Comparison of ENCODE assay signal across 12 cellular contexts in the genomic region with DNA sequence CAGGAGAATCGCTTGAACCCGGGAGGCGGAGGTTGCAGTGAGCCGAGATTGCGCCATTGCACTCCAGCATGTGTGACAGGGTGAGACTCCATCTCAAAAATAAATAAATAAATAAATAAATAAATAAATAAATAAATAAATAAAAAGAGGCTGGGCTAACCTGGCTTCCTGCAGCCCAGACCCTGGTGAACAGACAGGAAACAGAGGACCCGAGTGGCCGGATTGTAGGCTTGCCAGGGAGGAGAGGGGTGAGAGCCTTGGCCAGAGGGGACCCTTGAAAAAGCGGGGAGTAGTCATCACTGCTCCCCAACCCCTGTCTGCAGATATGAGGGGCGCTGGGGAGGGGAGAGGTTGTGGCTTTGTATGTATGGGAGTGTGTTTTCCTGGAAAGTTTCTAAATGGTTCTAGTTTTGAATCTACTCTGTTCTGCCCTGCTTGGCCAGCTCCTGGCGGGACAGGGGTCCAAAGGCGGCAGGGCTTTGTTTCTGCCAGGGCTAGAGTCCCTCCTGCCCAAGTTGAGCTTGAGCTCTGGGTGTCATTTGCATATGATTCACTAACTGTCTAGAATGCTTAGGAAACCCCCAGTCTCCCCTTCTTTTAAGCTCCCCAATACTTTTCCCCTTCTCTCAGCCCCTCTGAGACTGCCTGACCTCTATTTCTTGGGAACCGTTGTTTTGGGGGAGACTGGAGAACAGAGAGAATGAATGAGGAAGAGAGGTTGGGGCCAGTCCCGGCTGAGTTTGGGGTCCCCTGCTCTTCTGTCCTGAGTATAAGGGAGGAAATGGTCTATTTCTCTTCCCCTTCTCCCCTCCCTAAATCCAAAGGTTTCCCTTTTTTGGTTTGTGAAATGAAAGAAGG. TPM values are rescaled to one million over a fixed set of nuclear protein-coding genes. Genes with fewer than 3 reads are reported as not detected.
DNase-seq lines count a peak whose midpoint lies in the region; ATAC-seq and TF ChIP-seq lines count a peak whose summit lies in the region.
"Had no signal": no experiment of that assay in that cellular context is flagged by ENCODE, and none has a peak within 500 bp of the region (broad histone marks: within the 10 kb centered on the region; RNA-seq: fewer than 3 reads in every experiment).

No MANE protein-coding gene starts in this region.

- H2BK120ac ChIP-seq in mesenchymal stem cell (ENCODE audit: low read depth, low read length), result no peak overlapping the region

- ATAC-seq in heart left ventricle (no peak), HG03457 (IDR thresholded peaks at IDR 0.05; ENCODE audit: unreplicated experiment) (no peak), GM19455 (IDR thresholded peaks at IDR 0.05; ENCODE audit: unreplicated experiment) (no peak)
- ATAC-seq in activated naive CD4-positive, alpha-beta T cell treated with anti-CD3 and anti-CD28 coated beads, Interleukin-2, amount 50 U/mL, for 72 hours, result peak; percentile 23 to 28

- DNase-seq in heart left ventricle, result peak in 3 of 5 donors; percentile 13 to 41 (median 18)
- no peak for DNase-seq in cardiac septum (ENCODE audit: low spot score)
- DNase-seq in activated naive CD4-positive, alpha-beta T cell treated with anti-CD3 and anti-CD28 coated beads, Interleukin-2, amount 50 U/mL, for 72 hours (ENCODE audit: low spot score in 2 of 2), result peak in 1 of 2 donors; percentile 63
- DNase-seq in mesenchymal stem cell, result no peak
- DNase-seq in vagina (ENCODE audit: extremely low spot score in 2 of 2), result no peak
- no peak for DNase-seq in A673 (ENCODE audit: low spot score)
- DNase-seq: amniotic stem cell had no signal

- H3K23ac ChIP-seq in mesenchymal stem cell (ENCODE audit: low read length in 2 of 2), result no peak overlapping the region

- CTCF ChIA-PET in A673 (lab: Charles Lee), result no interaction called here

- peak overlapping the region; percentile 44 to 99 (median 94) for H3K27ac ChIP-seq in heart left ventricle
- H3K27ac ChIP-seq in mesenchymal stem cell (ENCODE audit: low read length, poor library complexity, severe bottlenecking), result no peak overlapping the region
- peak overlapping the region; percentile 96 for H3K27ac ChIP-seq in vagina
- H3K27ac ChIP-seq in A673 (ENCODE audit: low read depth, low read length, poor library complexity, severe bottlenecking), result no peak overlapping the region
- H3K27ac ChIP-seq: hepatocyte had no signal

- H3K4ac ChIP-seq in mesenchymal stem cell (ENCODE audit: low read depth in 1 of 2, low read length in 2 of 2), result no peak overlapping the region

- no peak overlapping the region for H2BK5ac ChIP-seq in mesenchymal stem cell (ENCODE audit: low read depth, low read length, poor library complexity, severe bottlenecking)

- H3K4me2 ChIP-seq in mesenchymal stem cell (ENCODE audit: low read length, poor library complexity, severe bottlenecking), result no peak overlapping the region

- no peak overlapping the region for H2AK5ac ChIP-seq in mesenchymal stem cell (ENCODE audit: low read length, severe bottlenecking)

- H3K14ac ChIP-seq in mesenchymal stem cell (ENCODE audit: low read length in 2 of 2), result no peak overlapping the region

- H3K27ac Mint-ChIP-seq in activated naive CD4-positive, alpha-beta T cell treated with anti-CD3 and anti-CD28 coated beads, Interleukin-2, amount 50 U/mL, for 72 hours, result peak overlapping the region; percentile 99 to 100

- H3K4me3 ChIP-seq in heart left ventricle, result peak overlapping the region in 1 of 12 donors; percentile 29
- peak overlapping the region in 1 of 2 experiments; percentile 65 for H3K4me3 ChIP-seq in mesenchymal stem cell (ENCODE audit: insufficient read depth in 1 of 2, low read depth in 1 of 2, low read length in 2 of 2)
- no peak overlapping the region for H3K4me3 ChIP-seq in vagina
- no peak overlapping the region for H3K4me3 ChIP-seq in A673 (ENCODE audit: low read depth, low read length, poor library complexity, severe bottlenecking)
- H3K4me3 ChIP-seq: hepatocyte, prostate gland had no signal

- H4K91ac ChIP-seq in mesenchymal stem cell (ENCODE audit: low read length), result no peak overlapping the region

- H3K9me3 Mint-ChIP-seq in activated naive CD4-positive, alpha-beta T cell treated with anti-CD3 and anti-CD28 coated beads, Interleukin-2, amount 50 U/mL, for 72 hours, result no peaks in the 10 kb centered on the region

- peak overlapping the region; percentile 40 for H4K8ac ChIP-seq in mesenchymal stem cell (ENCODE audit: low read length)

- 81 to 85% (median 82%) methylated on average over 13 of the region's 13 CpGs for WGBS in heart left ventricle, 4 donors
- 84% methylated on average over 6 of the region's 13 CpGs for WGBS in mesenchymal stem cell

- H3K9me3 ChIP-seq in heart left ventricle, result no peaks in the 10 kb centered on the region
- H3K9me3 ChIP-seq in mesenchymal stem cell (ENCODE audit: control insufficient read depth, low read length), result no peaks in the 10 kb centered on the region
- H3K9me3 ChIP-seq in vagina, result no peaks in the 10 kb centered on the region
- no peaks in the 10 kb centered on the region for H3K9me3 ChIP-seq in A673 (ENCODE audit: low read depth, low read length, poor library complexity, severe bottlenecking)
- H3K9me3 ChIP-seq: prostate gland had no signal

- H3K79me1 ChIP-seq in mesenchymal stem cell (replicated peaks; ENCODE audit: low read length, poor library complexity, severe bottlenecking), result peaks cover 24% of the 10 kb centered on the region

- no TSS peak for BruUV-seq in A673 (replicated peaks; lab: Mats Ljungman, UMichigan)

- no peaks in the 10 kb centered on the region for H3K36me3 ChIP-seq in heart left ventricle
- H3K36me3 ChIP-seq in mesenchymal stem cell (ENCODE audit: control insufficient read depth in 1 of 2, insufficient read depth in 2 of 2, low read depth in 1 of 2, low read length in 2 of 2), result peaks cover 0 to 6% of the 10 kb centered on the region in 2 experiments
- no peaks in the 10 kb centered on the region for H3K36me3 ChIP-seq in vagina
- H3K36me3 ChIP-seq in A673 (ENCODE audit: insufficient read depth, low read length, poor library complexity, severe bottlenecking), result no peaks in the 10 kb centered on the region
- H3K36me3 ChIP-seq: prostate gland had no signal

- TF ChIP-seq POLR2A in heart left ventricle (IDR thresholded peaks at IDR 0.05), result no peak
- TF ChIP-seq POLR2A in vagina (IDR thresholded peaks at IDR 0.05), result no peak

- no peak overlapping the region for H3K18ac ChIP-seq in mesenchymal stem cell (ENCODE audit: low read depth in 1 of 2, low read length in 2 of 2)

- intact Hi-C loops in heart left ventricle (cut with DNase I), result no loop called here
- intact Hi-C loops in cardiac septum (cut with DNase I), result no loop called here
- intact Hi-C loops in vagina (cut with DNase I), result no loop called here
- intact Hi-C loops in A673 (cut with micrococcal nuclease; ENCODE audit: unreplicated experiment), result no loop called here

- peak overlapping the region; percentile 53 for H3K9ac ChIP-seq in mesenchymal stem cell (ENCODE audit: low read length)

- no peak overlapping the region for H2AFZ ChIP-seq in mesenchymal stem cell (ENCODE audit: low read depth, low read length)
- H2AFZ ChIP-seq: hepatocyte had no signal

- H3K4me1 ChIP-seq in heart left ventricle (peaks cover 55 to 100% (median 99%) of the 10 kb centered on the region in 12 donors), mesenchymal stem cell (ENCODE audit: control insufficient read depth, insufficient read depth, low read depth, low read length) (peaks cover 67% of the 10 kb centered on the region), vagina (peaks cover 100% of the 10 kb centered on the region), A673 (ENCODE audit: insufficient read depth, low read length, poor library complexity, severe bottlenecking) (peaks cover 34% of the 10 kb centered on the region)

- no peak overlapping the region for H2BK12ac ChIP-seq in mesenchymal stem cell (ENCODE audit: low read length in 2 of 2)

- no peaks in the 10 kb centered on the region for H3K27me3 ChIP-seq in heart left ventricle
- no peaks in the 10 kb centered on the region for H3K27me3 ChIP-seq in mesenchymal stem cell (ENCODE audit: control insufficient read depth in 1 of 2, insufficient read depth in 1 of 2, low read length in 2 of 2)
- no peaks in the 10 kb centered on the region for H3K27me3 ChIP-seq in vagina
- no peaks in the 10 kb centered on the region for H3K27me3 ChIP-seq in A673 (replicated peaks; ENCODE audit: insufficient read depth, low read depth, low read length, poor library complexity)
- H3K27me3 ChIP-seq: hepatocyte had no signal

- H3K36me3 Mint-ChIP-seq in activated naive CD4-positive, alpha-beta T cell treated with anti-CD3 and anti-CD28 coated beads, Interleukin-2, amount 50 U/mL, for 72 hours, result no peaks in the 10 kb centered on the region

- POLR2A ChIA-PET in A673 (lab: Charles Lee; ENCODE audit: low non-redundant PET), result interaction anchor here (0.5 kb wide), 1 partner anchor 124 kb away, joined by 10 read pairs; no protein-coding TSS in a partner anchor

- H2BK15ac ChIP-seq in mesenchymal stem cell (ENCODE audit: low read depth, poor library complexity, severe bottlenecking), result no peak overlapping the region

- TF ChIP-seq CTCF in heart left ventricle (IDR thresholded peaks at IDR 0.05), result no peak
- TF ChIP-seq CTCF in vagina (IDR thresholded peaks at IDR 0.05), result no peak
- no peak for TF ChIP-seq CTCF in A673 (conservative IDR thresholded peaks at IDR 0.05; ENCODE audit: low read depth, low read length)

RNA-seq across cellular contexts. Expression of a gene that starts 16.4 kb away (rescaled TPM):
- total RNA-seq in heart left ventricle, result 10 to 100 TPM; 14.1 to 41.4 (median 19.4) TPM
- 10 to 100 TPM; 15.5 to 22.0 TPM for polyA plus RNA-seq in heart left ventricle
- 30.7 TPM for total RNA-seq in cardiac septum
- total RNA-seq in activated naive CD4-positive, alpha-beta T cell treated with anti-CD3 and anti-CD28 coated beads, Interleukin-2, amount 50 U/mL, for 72 hours, result 10 to 100 TPM; 21.0 to 23.0 TPM
- 32.6 TPM for polyA plus RNA-seq in mesenchymal stem cell (2013, experiment 1 of 2)
- 32.1 TPM for polyA plus RNA-seq in mesenchymal stem cell (2013, experiment 2 of 2)
- total RNA-seq in vagina, result 58.9 TPM
- 25.4 and 30.3 TPM in 2 replicates for total RNA-seq in A673 (2021)

RNA-seq across cellular contexts. Expression of a gene that starts 37.7 kb away (rescaled TPM):
- total RNA-seq in heart left ventricle (1 to 10 TPM in 2 of 9 donors, under 1 TPM in 7; 0.07 to 9.8 (median 0.69) TPM), cardiac septum (0.75 TPM), vagina (3.7 TPM), A673 (2021) (82.6 and 85.7 TPM in 2 replicates)
- polyA plus RNA-seq in heart left ventricle, result 1 to 10 TPM in 1 of 2 donors, under 1 TPM in 1; 0.34 to 2.8 TPM
- total RNA-seq in activated naive CD4-positive, alpha-beta T cell treated with anti-CD3 and anti-CD28 coated beads, Interleukin-2, amount 50 U/mL, for 72 hours, result 10 to 100 TPM; 81.8 to 86.7 TPM
- 8.5 TPM for polyA plus RNA-seq in mesenchymal stem cell (2013, experiment 1 of 2)
- 9.1 TPM for polyA plus RNA-seq in mesenchymal stem cell (2013, experiment 2 of 2)

RNA-seq across cellular contexts. Expression of a gene that starts 39.2 kb away (rescaled TPM):
- total RNA-seq in heart left ventricle (1 to 10 TPM; 1.2 to 8.7 (median 2.2) TPM), cardiac septum (2.6 TPM), vagina (12.0 TPM), A673 (2021) (not detected in 2 replicates)
- polyA plus RNA-seq in heart left ventricle, result under 1 TPM; 0.30 to 0.35 TPM
- not detected for total RNA-seq in activated naive CD4-positive, alpha-beta T cell treated with anti-CD3 and anti-CD28 coated beads, Interleukin-2, amount 50 U/mL, for 72 hours
- polyA plus RNA-seq in mesenchymal stem cell (2013, experiment 1 of 2), result 0.44 TPM
- 0.29 TPM for polyA plus RNA-seq in mesenchymal stem cell (2013, experiment 2 of 2)
- total RNA-seq: temporal lobe had no signal

Comparison
In these comparisons a context has a peak if more than half of its experiments do, and no peak if none do; other contexts are left out.
1. DNase-seq: peak in heart left ventricle (3 of 5); none in cardiac septum (single experiment), mesenchymal stem cell (single experiment), vagina (0 of 2) and A673 (single experiment).
2. ATAC-seq: peak in activated naive CD4-positive, alpha-beta T cell treated with anti-CD3 and anti-CD28 coated beads, Interleukin-2, amount 50 U/mL, for 72 hours (2 of 2); none in heart left ventricle (0 of 4), HG03457 (single experiment) and GM19455 (single experiment).
3. H3K27ac ChIP-seq: peak in heart left ventricle (12 of 12) and vagina (single experiment); none in mesenchymal stem cell (single experiment) and A673 (single experiment).